ENCODE assay signal across 1 cellular context in the genomic region with DNA sequence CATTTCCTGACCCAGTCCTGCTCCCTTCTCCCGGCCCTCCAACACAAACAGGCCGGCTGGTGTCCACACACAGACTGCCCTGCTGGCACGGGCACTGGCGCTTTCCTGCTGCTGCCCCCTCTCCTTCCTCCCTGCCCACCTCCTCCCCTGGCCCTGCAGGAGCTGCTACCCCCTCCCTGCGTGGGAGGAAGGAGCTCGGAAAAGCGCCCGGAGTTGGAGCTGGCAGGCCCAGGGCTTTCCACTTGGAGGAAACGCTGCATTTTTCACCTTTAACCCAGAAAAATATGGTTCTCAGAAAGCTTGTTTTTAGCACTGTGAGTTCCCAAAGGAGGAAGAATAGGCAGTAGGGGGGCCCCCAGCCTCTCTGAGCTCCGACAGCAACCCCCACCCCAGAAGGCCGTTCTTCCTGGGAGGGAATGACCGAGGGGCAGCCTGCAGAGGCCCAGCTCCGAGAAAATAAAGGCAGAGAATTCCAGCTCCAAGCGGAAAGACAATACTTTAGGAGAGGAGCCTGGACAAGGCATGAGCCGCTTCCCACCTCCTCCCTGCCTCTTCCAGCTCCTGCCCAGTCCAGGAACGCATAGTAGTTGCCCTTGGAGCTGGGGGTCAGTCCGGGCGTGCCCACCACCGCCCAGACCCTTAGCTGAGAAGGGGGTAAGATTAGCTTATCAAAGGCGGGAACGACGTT.
TF ChIP-seq lines count a peak whose summit lies in the region.

No MANE protein-coding gene starts in this region.

TF ChIP-seq in liver, 16 proteins besides CTCF, POLR2A, EP300 and RAD21 (continued from another document):
- TF ChIP-seq, protein P1, sequence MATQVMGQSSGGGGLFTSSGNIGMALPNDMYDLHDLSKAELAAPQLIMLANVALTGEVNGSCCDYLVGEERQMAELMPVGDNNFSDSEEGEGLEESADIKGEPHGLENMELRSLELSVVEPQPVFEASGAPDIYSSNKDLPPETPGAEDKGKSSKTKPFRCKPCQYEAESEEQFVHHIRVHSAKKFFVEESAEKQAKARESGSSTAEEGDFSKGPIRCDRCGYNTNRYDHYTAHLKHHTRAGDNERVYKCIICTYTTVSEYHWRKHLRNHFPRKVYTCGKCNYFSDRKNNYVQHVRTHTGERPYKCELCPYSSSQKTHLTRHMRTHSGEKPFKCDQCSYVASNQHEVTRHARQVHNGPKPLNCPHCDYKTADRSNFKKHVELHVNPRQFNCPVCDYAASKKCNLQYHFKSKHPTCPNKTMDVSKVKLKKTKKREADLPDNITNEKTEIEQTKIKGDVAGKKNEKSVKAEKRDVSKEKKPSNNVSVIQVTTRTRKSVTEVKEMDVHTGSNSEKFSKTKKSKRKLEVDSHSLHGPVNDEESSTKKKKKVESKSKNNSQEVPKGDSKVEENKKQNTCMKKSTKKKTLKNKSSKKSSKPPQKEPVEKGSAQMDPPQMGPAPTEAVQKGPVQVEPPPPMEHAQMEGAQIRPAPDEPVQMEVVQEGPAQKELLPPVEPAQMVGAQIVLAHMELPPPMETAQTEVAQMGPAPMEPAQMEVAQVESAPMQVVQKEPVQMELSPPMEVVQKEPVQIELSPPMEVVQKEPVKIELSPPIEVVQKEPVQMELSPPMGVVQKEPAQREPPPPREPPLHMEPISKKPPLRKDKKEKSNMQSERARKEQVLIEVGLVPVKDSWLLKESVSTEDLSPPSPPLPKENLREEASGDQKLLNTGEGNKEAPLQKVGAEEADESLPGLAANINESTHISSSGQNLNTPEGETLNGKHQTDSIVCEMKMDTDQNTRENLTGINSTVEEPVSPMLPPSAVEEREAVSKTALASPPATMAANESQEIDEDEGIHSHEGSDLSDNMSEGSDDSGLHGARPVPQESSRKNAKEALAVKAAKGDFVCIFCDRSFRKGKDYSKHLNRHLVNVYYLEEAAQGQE (IDR thresholded peaks at IDR 0.05) = no peak
- TF ChIP-seq TAF1 (conservative IDR thresholded peaks at IDR 0.05) (no peak), FOXA1 (IDR thresholded peaks at IDR 0.05) (no peak), JUND (IDR thresholded peaks at IDR 0.05) (no peak), RXRA (IDR thresholded peaks at IDR 0.05) (peak; percentile 27 to 35), SP1 (IDR thresholded peaks at IDR 0.05) (peak; percentile 52), HNF4G (IDR thresholded peaks at IDR 0.05) (no peak), NR2F2 (IDR thresholded peaks at IDR 0.05) (peak; percentile 88), HNF4A (conservative IDR thresholded peaks at IDR 0.05) (no peak)
- TF ChIP-seq, protein P2, sequence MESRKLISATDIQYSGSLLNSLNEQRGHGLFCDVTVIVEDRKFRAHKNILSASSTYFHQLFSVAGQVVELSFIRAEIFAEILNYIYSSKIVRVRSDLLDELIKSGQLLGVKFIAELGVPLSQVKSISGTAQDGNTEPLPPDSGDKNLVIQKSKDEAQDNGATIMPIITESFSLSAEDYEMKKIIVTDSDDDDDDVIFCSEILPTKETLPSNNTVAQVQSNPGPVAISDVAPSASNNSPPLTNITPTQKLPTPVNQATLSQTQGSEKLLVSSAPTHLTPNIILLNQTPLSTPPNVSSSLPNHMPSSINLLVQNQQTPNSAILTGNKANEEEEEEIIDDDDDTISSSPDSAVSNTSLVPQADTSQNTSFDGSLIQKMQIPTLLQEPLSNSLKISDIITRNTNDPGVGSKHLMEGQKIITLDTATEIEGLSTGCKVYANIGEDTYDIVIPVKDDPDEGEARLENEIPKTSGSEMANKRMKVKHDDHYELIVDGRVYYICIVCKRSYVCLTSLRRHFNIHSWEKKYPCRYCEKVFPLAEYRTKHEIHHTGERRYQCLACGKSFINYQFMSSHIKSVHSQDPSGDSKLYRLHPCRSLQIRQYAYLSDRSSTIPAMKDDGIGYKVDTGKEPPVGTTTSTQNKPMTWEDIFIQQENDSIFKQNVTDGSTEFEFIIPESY (IDR thresholded peaks at IDR 0.05) = no peak
- TF ChIP-seq, protein P3, sequence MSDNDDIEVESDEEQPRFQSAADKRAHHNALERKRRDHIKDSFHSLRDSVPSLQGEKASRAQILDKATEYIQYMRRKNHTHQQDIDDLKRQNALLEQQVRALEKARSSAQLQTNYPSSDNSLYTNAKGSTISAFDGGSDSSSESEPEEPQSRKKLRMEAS (IDR thresholded peaks at IDR 0.05) = no peak
- TF ChIP-seq, protein P4, sequence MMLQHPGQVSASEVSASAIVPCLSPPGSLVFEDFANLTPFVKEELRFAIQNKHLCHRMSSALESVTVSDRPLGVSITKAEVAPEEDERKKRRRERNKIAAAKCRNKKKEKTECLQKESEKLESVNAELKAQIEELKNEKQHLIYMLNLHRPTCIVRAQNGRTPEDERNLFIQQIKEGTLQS (IDR thresholded peaks at IDR 0.05) = no peak
